Comparison of ENCODE assay signal across 27 cellular contexts in genomic region chr17:43967251-43967875, GRCh38. TPM values are rescaled to one million over a fixed set of nuclear protein-coding genes. Genes with fewer than 3 reads are reported as not detected.
DNase-seq lines count a peak whose midpoint lies in the region; ATAC-seq, FAIRE-seq and TF ChIP-seq lines count a peak whose summit lies in the region.
"Had no signal": no experiment of that assay in that cellular context is flagged by ENCODE, and none has a peak within 500 bp of the region (broad histone marks: within the 10 kb centered on the region; RNA-seq: fewer than 3 reads in every experiment).

No MANE protein-coding gene starts in this region.

- H3K27me3 ChIP-seq in AG04450 (ENCODE audit: control insufficient read depth, insufficient read depth, low read length): peaks cover 25% of the 10 kb centered on the region
- H3K27me3 ChIP-seq in OCI-LY3 (ENCODE audit: low read depth, low read length): no peaks in the 10 kb centered on the region
- no peaks in the 10 kb centered on the region for H3K27me3 ChIP-seq in keratinocyte (ENCODE audit: control insufficient read depth, extremely low read depth, insufficient read depth, low read length)
- H3K27me3 ChIP-seq in upper lobe of right lung: no peaks in the 10 kb centered on the region
- H3K27me3 ChIP-seq: ascending aorta, sigmoid colon had no signal

- H2AFZ ChIP-seq in OCI-LY3 (ENCODE audit: low read depth, low read length) (peak overlapping the region; percentile 39), keratinocyte (ENCODE audit: control insufficient read depth, low read length) (peak overlapping the region; percentile 36)

- H3K4me3 ChIP-seq in AG04450 (ENCODE audit: low read depth, low read length) (peak overlapping the region; percentile 27), OCI-LY3 (ENCODE audit: low read length) (no peak overlapping the region), keratinocyte (ENCODE audit: control insufficient read depth in 2 of 3, extremely low read depth in 1 of 3, insufficient read depth in 2 of 3, low read depth in 1 of 3, low read length in 3 of 3) (no peak overlapping the region), upper lobe of right lung (no peak overlapping the region)
- H3K4me3 ChIP-seq: ascending aorta, sigmoid colon, tibial artery had no signal

- H3K9me1 ChIP-seq in keratinocyte (ENCODE audit: control insufficient read depth, extremely low read depth, insufficient read depth, low read length): no peaks in the 10 kb centered on the region

- TF ChIP-seq CTCF in AG04450 (IDR thresholded peaks at IDR 0.05; ENCODE audit: low read depth, low read length): no peak
- no peak for TF ChIP-seq CTCF in OCI-LY3 (IDR thresholded peaks at IDR 0.05; ENCODE audit: low read depth, low read length)
- no peak for TF ChIP-seq CTCF in keratinocyte (optimal IDR thresholded peaks at IDR 0.05 in 1 of 3, IDR thresholded peaks at IDR 0.05 in 1 of 3, conservative IDR thresholded peaks at IDR 0.05 in 1 of 3; ENCODE audit: extremely low read depth in 1 of 3, insufficient read depth in 2 of 3, low read length in 3 of 3)
- TF ChIP-seq CTCF in upper lobe of right lung (IDR thresholded peaks at IDR 0.05): no peak

- H3K4me2 ChIP-seq in OCI-LY3 (ENCODE audit: low read length): peak overlapping the region; percentile 14; the same call in 1 of the 2 replicates
- peak overlapping the region; percentile 34 for H3K4me2 ChIP-seq in keratinocyte (ENCODE audit: control insufficient read depth, extremely low read depth, insufficient read depth, low read depth, low read length)

- FAIRE-seq in keratinocyte (lab: Jason Lieb, UNC): no peak
- FAIRE-seq: GM18507, RCC 7860 had no signal

- CTCF ChIA-PET in AG04450 (lab: Charles Lee): interaction anchor here (0.6 to 1.3 kb wide), 3 partner anchors 24 to 89 kb away, joined by 3 to 8 read pairs (median 3); no protein-coding TSS in a partner anchor

- H3K9me3 ChIP-seq in AG04450 (ENCODE audit: control insufficient read depth, insufficient read depth, low read length): no peaks in the 10 kb centered on the region
- H3K9me3 ChIP-seq in OCI-LY3 (ENCODE audit: insufficient read depth, low read length): no peaks in the 10 kb centered on the region
- no peaks in the 10 kb centered on the region for H3K9me3 ChIP-seq in keratinocyte (ENCODE audit: control insufficient read depth, low read depth, low read length)
- H3K9me3 ChIP-seq in upper lobe of right lung: no peaks in the 10 kb centered on the region
- H3K9me3 ChIP-seq: ascending aorta, sigmoid colon, tibial artery had no signal

- no peak for DNase-seq in AG04450 (ENCODE audit: low read depth, low spot score)
- DNase-seq in keratinocyte (ENCODE audit: low read depth, low spot score): no peak
- no peak for DNase-seq in NCI-H187 treated with DMSO at 0.1 percent for 48 hours (lab: John Stamatoyannopoulos, UW)
- DNase-seq in upper lobe of right lung: no peak
- DNase-seq in OCI-M1 (lab: John Stamatoyannopoulos, UW): no peak
- DNase-seq: activated CD4-positive, alpha-beta T cell treated with anti-CD3 and anti-CD28 coated beads, Interleukin-2, amount 50 U/mL, for 48 hours; activated naive CD4-positive, alpha-beta T cell; central memory CD4-positive, alpha-beta T cell; effector CD4-positive, alpha-beta T cell; left colon; natural killer cell; NCI-H1092 treated with DMSO at 0.1 percent for 48 hours; NCI-H2029 treated with DMSO at 0.1 percent for 48 hours; NCI-H345; NCI-H82; sigmoid colon; stimulated activated naive CD4-positive, alpha-beta T cell; tibial artery; WERI-Rb-1 had no signal

- POLR2A ChIA-PET in AG04450 (lab: Yijun Ruan, JAX): no interaction called here

- no peak overlapping the region for H3K27ac ChIP-seq in AG04450 (ENCODE audit: low read depth, low read length)
- H3K27ac ChIP-seq in OCI-LY3 (ENCODE audit: low read length): no peak overlapping the region
- no peak overlapping the region for H3K27ac ChIP-seq in keratinocyte (ENCODE audit: control insufficient read depth, insufficient read depth, low read length)
- H3K27ac ChIP-seq in upper lobe of right lung: no peak overlapping the region
- H3K27ac ChIP-seq: ascending aorta, sigmoid colon, tibial artery, WERI-Rb-1 had no signal

- H3K4me1 ChIP-seq in OCI-LY3 (ENCODE audit: low read length): peaks cover 8% of the 10 kb centered on the region
- no peaks in the 10 kb centered on the region for H3K4me1 ChIP-seq in keratinocyte (ENCODE audit: control insufficient read depth, extremely low read depth, insufficient read depth, low read length)
- no peaks in the 10 kb centered on the region for H3K4me1 ChIP-seq in upper lobe of right lung
- H3K4me1 ChIP-seq: ascending aorta, sigmoid colon, tibial artery had no signal

- intact Hi-C loops in upper lobe of right lung (cut with DNase I): no loop called here

- no peak overlapping the region for H3K9ac ChIP-seq in OCI-LY3 (ENCODE audit: low read length)
- no peak overlapping the region for H3K9ac ChIP-seq in keratinocyte (ENCODE audit: control insufficient read depth, extremely low read depth, insufficient read depth, low read length)

- dilution Hi-C loops in keratinocyte (cut with MboI; ENCODE audit: extremely low pct_ligation_motif_present, low sequenced_read_pairs): no loop called here

- H3K79me2 ChIP-seq in OCI-LY3 (ENCODE audit: low read length): no peaks in the 10 kb centered on the region
- H3K79me2 ChIP-seq in keratinocyte (ENCODE audit: control insufficient read depth, insufficient read depth, low read length): no peaks in the 10 kb centered on the region

- H4K20me1 ChIP-seq in OCI-LY3 (ENCODE audit: insufficient read depth, low read length): no peaks in the 10 kb centered on the region
- H4K20me1 ChIP-seq in keratinocyte (ENCODE audit: control insufficient read depth, extremely low read depth, insufficient read depth, low read length): no peaks in the 10 kb centered on the region

- H3K36me3 ChIP-seq in OCI-LY3 (replicated peaks; ENCODE audit: low read depth, low read length) (no peaks in the 10 kb centered on the region), keratinocyte (ENCODE audit: control insufficient read depth in 2 of 2, extremely low read depth in 1 of 2, insufficient read depth in 2 of 2, low read length in 2 of 2) (no peaks in the 10 kb centered on the region), upper lobe of right lung (no peaks in the 10 kb centered on the region)
- H3K36me3 ChIP-seq: ascending aorta, sigmoid colon, tibial artery, WERI-Rb-1 had no signal

- no peak for ATAC-seq in upper lobe of right lung
- ATAC-seq: left colon had no signal

RNA-seq across cellular contexts. Expression of gene PYY, which starts 13.6 kb away (rescaled TPM):
- polyA plus RNA-seq in AG04450 (2011; rRNA removed) (not detected in 2 replicates), keratinocyte (not detected in 3 replicates)
- not detected in 2 replicates for polyA minus RNA-seq in AG04450 (2011; rRNA and poly(A)+ RNA removed)
- not detected for polyA plus RNA-seq in keratinocyte (2011; ENCODE audit: low read depth)
- not detected in 2 replicates for polyA plus RNA-seq in keratinocyte (2011; cell fraction: cytosol; rRNA removed)
- not detected in 2 replicates for polyA plus RNA-seq in keratinocyte (2011; cell fraction: nucleus; rRNA removed)
- not detected in 2 replicates for polyA plus RNA-seq in keratinocyte (2012; ENCODE audit: low replicate concordance)
- not detected in 3 replicates for polyA minus RNA-seq in keratinocyte
- polyA minus RNA-seq in keratinocyte (2011; cell fraction: cytosol; rRNA and poly(A)+ RNA removed): not detected
- polyA minus RNA-seq in keratinocyte (2011; cell fraction: nucleus; rRNA and poly(A)+ RNA removed): not detected in 2 replicates
- not detected for total RNA-seq in upper lobe of right lung
- total RNA-seq: ascending aorta; natural killer cell; SK-MEL-5; T-helper 2 cell treated with Interferon-gamma antibody and Interleukin-4, amounts not matched to agents 100 ng/mL and 5 ng/mL, for 36 hours had no signal
- polyA plus RNA-seq: esophagus had no signal

RNA-seq across cellular contexts. Expression of gene PPY, which starts 25.1 kb away (rescaled TPM):
- not detected in 2 replicates for polyA plus RNA-seq in AG04450 (2011; rRNA removed)
- not detected in 2 replicates for polyA minus RNA-seq in AG04450 (2011; rRNA and poly(A)+ RNA removed)
- not detected in 3 replicates for polyA plus RNA-seq in keratinocyte
- not detected for polyA plus RNA-seq in keratinocyte (2011; ENCODE audit: low read depth)
- not detected in 2 replicates for polyA plus RNA-seq in keratinocyte (2011; cell fraction: cytosol; rRNA removed)
- polyA plus RNA-seq in keratinocyte (2011; cell fraction: nucleus; rRNA removed): not detected in 2 replicates
- polyA plus RNA-seq in keratinocyte (2012; ENCODE audit: low replicate concordance): not detected in 2 replicates
- not detected in 3 replicates for polyA minus RNA-seq in keratinocyte
- polyA minus RNA-seq in keratinocyte (2011; cell fraction: cytosol; rRNA and poly(A)+ RNA removed): not detected
- not detected in 2 replicates for polyA minus RNA-seq in keratinocyte (2011; cell fraction: nucleus; rRNA and poly(A)+ RNA removed)
- not detected for total RNA-seq in upper lobe of right lung
- total RNA-seq: ascending aorta; glomerular endothelial cell; natural killer cell; sigmoid colon; SK-MEL-5; T-helper 2 cell treated with Interferon-gamma antibody and Interleukin-4, amounts not matched to agents 100 ng/mL and 5 ng/mL, for 36 hours had no signal
- polyA plus RNA-seq: esophagus, sigmoid colon had no signal

RNA-seq across cellular contexts. Expression of gene NAGS, which starts 37.1 kb away (rescaled TPM):
- polyA plus RNA-seq in AG04450 (2011; rRNA removed) (0.93 and 1.1 TPM in 2 replicates), keratinocyte (1.4 to 1.8 TPM (median 1.8 TPM) in 3 replicates)
- 0.70 and 0.87 TPM in 2 replicates for polyA minus RNA-seq in AG04450 (2011; rRNA and poly(A)+ RNA removed)
- 0.22 TPM for polyA plus RNA-seq in keratinocyte (2011; ENCODE audit: low read depth)
- 0.73 and 0.90 TPM in 2 replicates for polyA plus RNA-seq in keratinocyte (2011; cell fraction: cytosol; rRNA removed)
- 1.3 and 1.4 TPM in 2 replicates for polyA plus RNA-seq in keratinocyte (2011; cell fraction: nucleus; rRNA removed)
- 1.3 and 1.8 TPM in 2 replicates for polyA plus RNA-seq in keratinocyte (2012; ENCODE audit: low replicate concordance)
- 0.63 to 1.0 TPM (median 0.77 TPM) in 3 replicates for polyA minus RNA-seq in keratinocyte
- polyA minus RNA-seq in keratinocyte (2011; cell fraction: cytosol; rRNA and poly(A)+ RNA removed): 0.96 TPM
- polyA minus RNA-seq in keratinocyte (2011; cell fraction: nucleus; rRNA and poly(A)+ RNA removed): 0.78 and 1.3 TPM in 2 replicates
- 7.1 TPM for total RNA-seq in upper lobe of right lung

RNA-seq across cellular contexts. Expression of gene TMEM101, which starts 47.4 kb away (rescaled TPM):
- polyA plus RNA-seq in AG04450 (2011; rRNA removed) (31.3 and 35.5 TPM in 2 replicates), keratinocyte (20.1 to 26.4 TPM (median 25.7 TPM) in 3 replicates)
- polyA minus RNA-seq in AG04450 (2011; rRNA and poly(A)+ RNA removed): 29.4 and 39.6 TPM in 2 replicates
- polyA plus RNA-seq in keratinocyte (2011; ENCODE audit: low read depth): 6.2 TPM
- 11.0 and 19.7 TPM in 2 replicates for polyA plus RNA-seq in keratinocyte (2011; cell fraction: cytosol; rRNA removed)
- 27.9 and 30.5 TPM in 2 replicates for polyA plus RNA-seq in keratinocyte (2011; cell fraction: nucleus; rRNA removed)
- 23.1 and 23.7 TPM in 2 replicates for polyA plus RNA-seq in keratinocyte (2012; ENCODE audit: low replicate concordance)
- polyA minus RNA-seq in keratinocyte: 20.8 to 27.7 TPM (median 23.6 TPM) in 3 replicates
- polyA minus RNA-seq in keratinocyte (2011; cell fraction: cytosol; rRNA and poly(A)+ RNA removed): 20.5 TPM
- polyA minus RNA-seq in keratinocyte (2011; cell fraction: nucleus; rRNA and poly(A)+ RNA removed): 16.8 and 19.4 TPM in 2 replicates
- total RNA-seq in upper lobe of right lung: 27.4 TPM
